Comparison of ENCODE assay signal across 9 cellular contexts in the genomic region with DNA sequence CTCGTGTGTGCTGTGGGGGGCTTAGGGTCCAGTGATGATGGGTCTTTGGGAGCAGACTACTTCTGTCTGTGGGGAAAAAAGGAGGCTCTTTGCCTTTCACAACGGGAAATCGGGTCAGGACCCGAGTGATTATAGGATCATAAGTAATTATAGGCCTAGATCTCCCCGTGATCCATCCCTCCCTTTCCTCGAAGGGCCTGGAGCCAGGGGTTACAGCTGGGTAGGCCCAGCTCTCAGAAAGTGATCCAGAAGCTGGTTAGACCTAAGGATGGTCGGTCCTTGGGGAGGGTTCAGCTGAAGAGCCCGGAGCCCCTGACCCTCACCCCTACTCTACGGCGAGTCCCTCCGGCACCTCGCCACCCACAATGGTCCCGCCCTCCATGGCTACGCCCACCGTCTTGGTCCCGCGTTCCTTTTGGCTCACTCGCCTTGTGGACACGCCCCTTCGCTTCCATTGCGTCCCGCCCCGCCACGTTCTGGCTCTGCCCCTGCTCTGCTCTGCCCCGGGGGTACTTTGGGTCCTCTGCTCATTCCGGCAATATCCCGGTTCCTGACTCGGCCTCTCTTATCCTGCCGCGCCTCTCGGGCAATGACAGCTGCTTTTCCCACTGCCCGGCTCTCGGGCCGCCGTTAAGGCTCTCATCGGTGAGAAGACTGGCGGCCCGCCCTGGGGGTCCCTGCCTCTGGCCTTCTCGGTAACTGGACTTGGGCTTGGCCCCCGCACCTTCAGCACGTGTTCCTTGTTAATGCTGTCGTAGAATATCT. TPM values are rescaled to one million over a fixed set of nuclear protein-coding genes. Genes with fewer than 3 reads are reported as not detected.
A peak's percentile ranks its signal among the peaks of the same experiment; 100 is the strongest.
DNase-seq lines count a peak whose midpoint lies in the region; ATAC-seq and TF ChIP-seq lines count a peak whose summit lies in the region.
"Had no signal": no experiment of that assay in that cellular context is flagged by ENCODE, and none has a peak within 500 bp of the region (broad histone marks: within the 10 kb centered on the region; RNA-seq: fewer than 3 reads in every experiment).

No MANE protein-coding gene starts in this region.

- peak overlapping the region; percentile 26 for H2AFZ ChIP-seq in HCT116 (ENCODE audit: low read depth, low read length, poor library complexity, severe bottlenecking)

- H3K9ac ChIP-seq in HCT116 (ENCODE audit: low read length) (peak overlapping the region; percentile 58), duodenal mucosa (ENCODE audit: low read depth in 1 of 2, low read length in 2 of 2) (peak overlapping the region; percentile 48 to 74)

- H3K9me3 ChIP-seq in HCT116 (ENCODE audit: control insufficient read depth in 1 of 2, insufficient read depth in 1 of 2, low read depth in 1 of 2, low read length in 2 of 2) (no peaks in the 10 kb centered on the region), duodenal mucosa (ENCODE audit: control insufficient read depth in 1 of 2, low read length in 2 of 2) (no peaks in the 10 kb centered on the region), lower lobe of right lung (no peaks in the 10 kb centered on the region)

- intact Hi-C loops in HCT116 (cut with micrococcal nuclease) = no loop called here
- intact Hi-C loops in lower lobe of right lung (cut with DNase I) = no loop called here

- H3K79me2 ChIP-seq in HCT116 (ENCODE audit: insufficient read depth, low read length) = no peaks in the 10 kb centered on the region

- TF ChIP-seq RAD21 in HCT116 (IDR thresholded peaks at IDR 0.05; ENCODE audit: low read depth) = no peak

- no peaks in the 10 kb centered on the region for H3K36me3 ChIP-seq in HCT116 (ENCODE audit: control insufficient read depth in 1 of 2, insufficient read depth in 2 of 2, low read length in 2 of 2)
- no peaks in the 10 kb centered on the region for H3K36me3 ChIP-seq in duodenal mucosa (ENCODE audit: control insufficient read depth in 1 of 2, insufficient read depth in 2 of 2, low read length in 2 of 2)
- H3K36me3 ChIP-seq in lower lobe of right lung = no peaks in the 10 kb centered on the region

- peak; percentile 77 for DNase-seq in G401 (ENCODE audit: low spot score)
- DNase-seq in HCT116 (ENCODE audit: low read depth, low spot score) = peak; percentile 28
- peak; percentile 20 for DNase-seq in NCI-H2107 (lab: John Stamatoyannopoulos, UW)
- DNase-seq in activated CD4-positive, alpha-beta T cell treated with anti-CD3 and anti-CD28 coated beads, Interleukin-2, amount 50 U/mL, for 48 hours = peak; percentile 87 to 89
- peak; percentile 84 for DNase-seq in lower lobe of right lung
- peak; percentile 70 to 79 for DNase-seq in stimulated activated CD4-positive, alpha-beta T cell treated with anti-CD3 and anti-CD28 coated beads, Interleukin-4, amount 100 ng/mL, for 48 hours (ENCODE audit: low read depth in 2 of 2)

- no peaks in the 10 kb centered on the region for H3K9me2 ChIP-seq in HCT116 (ENCODE audit: insufficient read depth)

- peak overlapping the region; percentile 81 for H3K4me2 ChIP-seq in HCT116 (ENCODE audit: low read length)

- CTCF ChIA-PET in HCT116 (lab: Charles Lee) = interaction anchor here (0.9 to 1.2 kb wide), 6 partner anchors 10 to 606 kb away, joined by 3 to 11 read pairs (median 5); no protein-coding TSS in a partner anchor

- RAD21 ChIA-PET in HCT116 (lab: Charles Lee; ENCODE audit: low non-redundant PET in 1 of 2, low total read pairs in 2 of 2, uncharacterized antibody in 2 of 2, unreplicated experiment in 2 of 2) = no interaction called here

- POLR2A ChIA-PET in HCT116 (lab: Charles Lee) = no interaction called here

- H3K27ac ChIP-seq in HCT116 (ENCODE audit: low read depth, low read length) (peak overlapping the region; percentile 38; the same call in 1 of the 2 replicates), duodenal mucosa (ENCODE audit: low read depth, low read length) (no peak overlapping the region), lower lobe of right lung (peak overlapping the region; percentile 58)

- H4K20me1 ChIP-seq in HCT116 (ENCODE audit: insufficient read depth) = no peaks in the 10 kb centered on the region

- TF ChIP-seq POLR2A in HCT116 (IDR thresholded peaks at IDR 0.05; ENCODE audit: borderline replicate concordance, extremely low read depth, insufficient read depth, insufficient read length) = no peak

- H3K4me1 ChIP-seq in HCT116 (ENCODE audit: control insufficient read depth in 1 of 2, insufficient read depth in 2 of 2, low read length in 2 of 2) = peaks cover 0 to 12% of the 10 kb centered on the region in 2 experiments; a peak in 1 of 4 replicates
- peaks cover 0 to 27% of the 10 kb centered on the region in 2 donors for H3K4me1 ChIP-seq in duodenal mucosa (ENCODE audit: control insufficient read depth in 1 of 2, insufficient read depth in 2 of 2, low read length in 2 of 2)
- H3K4me1 ChIP-seq in lower lobe of right lung = peaks cover 18% of the 10 kb centered on the region

- BruUV-seq in HCT116 (replicated peaks; lab: Mats Ljungman, UMichigan) = no TSS peak

- ATAC-seq in HCT116 (peak; percentile 85), lower lobe of right lung (peak; percentile 92 to 97), HG03097 (IDR thresholded peaks at IDR 0.05; ENCODE audit: low FRiP score, unreplicated experiment) (no peak)

- H3K27me3 ChIP-seq in HCT116 (ENCODE audit: insufficient read depth, low read length) (peaks cover 5% of the 10 kb centered on the region; the same call in 1 of the 2 replicates), duodenal mucosa (ENCODE audit: control insufficient read depth in 1 of 2, insufficient read depth in 2 of 2, low read length in 2 of 2) (no peaks in the 10 kb centered on the region), lower lobe of right lung (ENCODE audit: low read depth) (no peaks in the 10 kb centered on the region)

- peak overlapping the region; percentile 51 to 63 for H3K4me3 ChIP-seq in HCT116 (replicated peaks in 1 of 2; ENCODE audit: low read depth in 1 of 2, low read length in 2 of 2)
- H3K4me3 ChIP-seq in duodenal mucosa (ENCODE audit: low read depth in 1 of 2, low read length in 2 of 2) = peak overlapping the region; percentile 71 to 74
- peak overlapping the region; percentile 68 for H3K4me3 ChIP-seq in lower lobe of right lung

- TF ChIP-seq CTCF in HCT116 (IDR thresholded peaks at IDR 0.05 in 2 of 3, conservative IDR thresholded peaks at IDR 0.05 in 1 of 3; ENCODE audit: borderline replicate concordance in 1 of 3, insufficient read depth in 1 of 3, low read depth in 2 of 3, low read length in 2 of 3) = no peak
- TF ChIP-seq CTCF in lower lobe of right lung (IDR thresholded peaks at IDR 0.05) = no peak

- in situ Hi-C loops in G401 (cut with HindIII; ENCODE audit: low sequenced_read_pairs) = no loop called here

TF ChIP-seq in HCT116, 20 proteins besides CTCF, POLR2A, EP300 and RAD21:
- TF ChIP-seq SP1 (IDR thresholded peaks at IDR 0.05; ENCODE audit: low read depth) = no peak
- no peak for TF ChIP-seq CBX3 (IDR thresholded peaks at IDR 0.05; ENCODE audit: low read depth)
- TF ChIP-seq POLR2AphosphoS5 (IDR thresholded peaks at IDR 0.05; ENCODE audit: low read depth, low read length) = peak; percentile 56; the same call in 1 of the 2 replicates
- peak; percentile 27 for TF ChIP-seq TCF7L2 (IDR thresholded peaks at IDR 0.05; ENCODE audit: borderline replicate concordance, extremely low read depth, insufficient read depth, insufficient read length)
- TF ChIP-seq JUND (IDR thresholded peaks at IDR 0.05) = no peak

RNA-seq across cellular contexts. Expression of gene IGSF22, which starts 5.0 kb away (rescaled TPM):
- not detected in 2 replicates for total RNA-seq in G401 (2014; rRNA removed; shearing (Covaris generic))
- total RNA-seq in HCT116 (2021; ENCODE audit: unreplicated experiment) = not detected
- 0.05 and 0.10 TPM in 2 replicates for polyA plus RNA-seq in HCT116 (2012)
- 2.3 TPM for total RNA-seq in lower lobe of right lung
- total RNA-seq: subcutaneous adipose tissue had no signal

RNA-seq across cellular contexts. Expression of gene TMEM86A, which starts 22.4 kb away (rescaled TPM):
- 0.34 and 0.55 TPM in 2 replicates for total RNA-seq in G401 (2014; rRNA removed; shearing (Covaris generic))
- total RNA-seq in HCT116 (2021; ENCODE audit: unreplicated experiment) (2.0 TPM), lower lobe of right lung (11.7 TPM)
- 0.71 and 1.1 TPM in 2 replicates for polyA plus RNA-seq in HCT116 (2012)

Comparison
In these comparisons a context has a peak if more than half of its experiments do, and no peak if none do; other contexts are left out.
1. DNase-seq: peak in every context shown above with its lines; median percentile 88 in activated CD4-positive, alpha-beta T cell treated with anti-CD3 and anti-CD28 coated beads, Interleukin-2, amount 50 U/mL, for 48 hours; 84 in lower lobe of right lung; 77 in G401; 74 in stimulated activated CD4-positive, alpha-beta T cell treated with anti-CD3 and anti-CD28 coated beads, Interleukin-4, amount 100 ng/mL, for 48 hours; 28 in HCT116; 20 in NCI-H2107.